Comparison of ENCODE assay signal across 11 cellular contexts in genomic region chr1:35047188-35047858, GRCh38. TPM values are rescaled to one million over a fixed set of nuclear protein-coding genes. Genes with fewer than 3 reads are reported as not detected.
DNase-seq lines count a peak whose midpoint lies in the region; FAIRE-seq lines count a peak whose summit lies in the region.
"Had no signal": no experiment of that assay in that cellular context is flagged by ENCODE, and none has a peak within 500 bp of the region (broad histone marks: within the 10 kb centered on the region; RNA-seq: fewer than 3 reads in every experiment).

No MANE protein-coding gene starts in this region.

- DNase-seq in Caki2 (ENCODE audit: low read depth) = peak; percentile 38
- peak; percentile 98 for DNase-seq in M059J (ENCODE audit: low read depth)
- DNase-seq in brain pericyte (ENCODE audit: low read depth, low spot score) = peak; percentile 58
- DNase-seq in myocyte (ENCODE audit: low read depth) = peak; percentile 87
- no peak for DNase-seq in ureter (ENCODE audit: low spot score)
- no peak for DNase-seq in ecto neural progenitor cell (ENCODE audit: low spot score)
- DNase-seq in stimulated activated CD8-positive, alpha-beta memory T cell treated with anti-CD3 and anti-CD28 coated beads, Interleukin-4, amount 100 ng/mL, for 48 hours = no peak
- DNase-seq in frontal cortex (ENCODE audit: low spot score in 2 of 2) = no peak
- DNase-seq: activated naive CD4-positive, alpha-beta T cell treated with anti-CD3 and anti-CD28 coated beads, Interleukin-2, amount 10 ng/mL, durations not matched to agents 7 days and 5 days; NCI-H2081 treated with DMSO at 0.1 percent for 48 hours; occipital lobe had no signal

- in situ Hi-C loops in Caki2 (cut with HindIII; ENCODE audit: low pct_unique_long_range_greater_than_20kb, low sequenced_read_pairs) = no loop called here

- FAIRE-seq in frontal cortex (lab: Jason Lieb, UNC) = no peak

RNA-seq across cellular contexts. Expression of gene ZMYM6, which starts 15.6 kb away (rescaled TPM):
- total RNA-seq in Caki2 (2014; rRNA removed; shearing (Covaris generic); ENCODE audit: low replicate concordance) = 2.5 and 7.9 TPM in 2 replicates
- total RNA-seq in M059J (2014; rRNA removed; shearing (Covaris generic)) = 7.0 and 10.8 TPM in 2 replicates
- 10.1 and 17.5 TPM in 2 replicates for total RNA-seq in myocyte
- polyA plus RNA-seq in myocyte (2012) = 7.8 TPM
- 31.5 TPM for total RNA-seq in ureter
- total RNA-seq in frontal cortex = 37.5 TPM

RNA-seq across cellular contexts. Expression of gene ZMYM1, which starts 31.9 kb away (rescaled TPM):
- 19.4 and 49.6 TPM in 2 replicates for total RNA-seq in Caki2 (2014; rRNA removed; shearing (Covaris generic); ENCODE audit: low replicate concordance)
- total RNA-seq in M059J (2014; rRNA removed; shearing (Covaris generic)) = 23.1 and 28.1 TPM in 2 replicates
- total RNA-seq in myocyte (10.0 and 11.5 TPM in 2 replicates), ureter (25.9 TPM), frontal cortex (32.6 TPM)
- polyA plus RNA-seq in myocyte (2012) = 3.7 TPM

Comparison
In these comparisons a context has a peak if more than half of its experiments do, and no peak if none do; other contexts are left out.
1. DNase-seq: peak in Caki2 (single experiment), M059J (single experiment), brain pericyte (single experiment) and myocyte (single experiment); none in ureter (single experiment), ecto neural progenitor cell (single experiment), stimulated activated CD8-positive, alpha-beta memory T cell treated with anti-CD3 and anti-CD28 coated beads, Interleukin-4, amount 100 ng/mL, for 48 hours (single experiment) and frontal cortex (0 of 2).